Comparison of ENCODE assay signal across 16 cellular contexts in the genomic region with DNA sequence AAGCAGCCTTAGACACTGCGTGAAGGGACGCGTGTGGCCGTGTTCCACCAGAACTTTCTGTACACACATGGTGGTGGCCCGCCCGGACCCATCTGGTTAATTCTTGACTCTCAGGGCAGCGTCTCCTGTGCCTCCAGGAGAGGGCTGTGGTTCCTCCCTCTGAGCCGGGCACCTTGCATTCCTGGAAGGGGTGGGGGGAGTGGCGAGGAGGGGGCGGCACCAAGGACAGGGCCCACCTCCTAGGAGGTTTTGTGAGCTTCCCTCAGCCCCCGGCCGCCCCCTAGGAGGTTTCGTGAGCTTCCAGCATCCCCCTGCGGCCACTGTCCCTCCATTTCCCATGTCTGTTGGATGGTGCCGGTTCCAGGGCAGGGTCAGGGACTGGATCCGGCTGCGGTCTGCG. TPM values are rescaled to one million over a fixed set of nuclear protein-coding genes. Genes with fewer than 3 reads are reported as not detected.
DNase-seq lines count a peak whose midpoint lies in the region; ATAC-seq, FAIRE-seq and TF ChIP-seq lines count a peak whose summit lies in the region.
"Had no signal": no experiment of that assay in that cellular context is flagged by ENCODE, and none has a peak within 500 bp of the region (broad histone marks: within the 10 kb centered on the region; RNA-seq: fewer than 3 reads in every experiment).

No MANE protein-coding gene starts in this region.

- H2BK5ac ChIP-seq in H9 (ENCODE audit: insufficient read length, low read length) = no peak overlapping the region
- H2BK5ac ChIP-seq in H1 (ENCODE audit: low read depth, low read length) = no peak overlapping the region
- no peak overlapping the region for H2BK5ac ChIP-seq in mesendoderm (ENCODE audit: low read length)

- H3K9ac ChIP-seq in H9 (ENCODE audit: extremely low read depth, insufficient read length, low read length) (no peak overlapping the region), H1 (replicated peaks in 1 of 4; ENCODE audit: extremely low read depth in 1 of 4, low read depth in 3 of 4, low read length in 3 of 4) (no peak overlapping the region), mesendoderm (ENCODE audit: low read length) (no peak overlapping the region)
- H3K9ac ChIP-seq: GM23248 had no signal

- no peaks in the 10 kb centered on the region for H3K9me3 Mint-ChIP-seq in H9
- H3K9me3 Mint-ChIP-seq: CD8-positive, alpha-beta T cell had no signal

- no peaks in the 10 kb centered on the region for H3K27me3 Mint-ChIP-seq in H9 (ENCODE audit: low read depth)

- H3K18ac ChIP-seq in H9 (ENCODE audit: insufficient read length, low read depth, low read length) (no peak overlapping the region), H1 (ENCODE audit: extremely low read depth, low read length) (no peak overlapping the region), mesendoderm (ENCODE audit: low read length) (no peak overlapping the region)

- H2BK120ac ChIP-seq in H9 (ENCODE audit: low read depth, low read length, poor library complexity, severe bottlenecking) (no peak overlapping the region), H1 (replicated peaks; ENCODE audit: low read depth, low read length) (no peak overlapping the region), mesendoderm (ENCODE audit: low read depth, low read length) (no peak overlapping the region)

- H3K4ac ChIP-seq in H9 (ENCODE audit: low read depth, low read length) (no peak overlapping the region), H1 (replicated peaks; ENCODE audit: insufficient read length, low read depth, low read length) (no peak overlapping the region), mesendoderm (ENCODE audit: low read depth, low read length) (no peak overlapping the region)

- WGBS in H9 (ENCODE audit: extremely low coverage, insufficient read length, low lambda C conversion rate) = no CpG with 5 or more reads among the region's 18 CpGs
- 75% methylated on average over 18 of the region's 18 CpGs; no CpG with 5 or more reads in 1 of the 2 experiments for WGBS in H1 (ENCODE audit: extremely low coverage in 1 of 2, insufficient coverage in 1 of 2, insufficient read length in 1 of 2, insufficient replicate concordance in 2 of 2, low coverage in 1 of 2, low lambda C conversion rate in 2 of 2, missing lambda C conversion rate in 1 of 2), 2 experiments
- WGBS in mesendoderm (ENCODE audit: extremely low coverage, insufficient coverage, low lambda C conversion rate) = no CpG with 5 or more reads among the region's 18 CpGs

- 0 out of 8 replicates have a peak, but pooled peaks cover 0 to 3% (median 0%) of the 10 kb centered on the region in 4 experiments for H3K36me3 ChIP-seq in H1 (ENCODE audit: control insufficient read depth in 2 of 4, insufficient read depth in 4 of 4, low read length in 3 of 4)
- H3K36me3 ChIP-seq in mesendoderm (ENCODE audit: control insufficient read depth, insufficient read depth, low read length) = no peaks in the 10 kb centered on the region

- H2AK5ac ChIP-seq in H9 (ENCODE audit: insufficient read length, low read length) = no peak overlapping the region
- no peak overlapping the region for H2AK5ac ChIP-seq in H1 (ENCODE audit: low read depth, low read length)
- H2AK5ac ChIP-seq in mesendoderm (ENCODE audit: low read length) = no peak overlapping the region

- H3K79me1 ChIP-seq in H9 (ENCODE audit: insufficient read depth, low read depth, low read length, poor library complexity, severe bottlenecking) = no peaks in the 10 kb centered on the region
- no peaks in the 10 kb centered on the region; the same call in none of the 2 replicates for H3K79me1 ChIP-seq in H1 (ENCODE audit: low read depth, low read length)
- H3K79me1 ChIP-seq in mesendoderm (ENCODE audit: low read length) = no peaks in the 10 kb centered on the region

- DNase-seq in H9 (peak; percentile 80), H1 (ENCODE audit: low read depth in 1 of 2, low spot score in 2 of 2) (no peak), mesendoderm (peak; percentile 78), NCI-H82 (lab: John Stamatoyannopoulos, UW) (no peak)
- DNase-seq: Caco-2; CD8-positive, alpha-beta T cell; DND-41; GF-D8; GM23248; HCEC 1CT; IMR-90; KG1 had no signal

- H3K23me2 ChIP-seq in H9 (ENCODE audit: insufficient read length, low read depth, low read length, poor library complexity, severe bottlenecking) (no peaks in the 10 kb centered on the region), H1 (ENCODE audit: low read depth, low read length) (no peaks in the 10 kb centered on the region)

- TF ChIP-seq EP300 in H1 (IDR thresholded peaks at IDR 0.05; ENCODE audit: borderline replicate concordance in 1 of 2, low read depth in 2 of 2, low read length in 2 of 2) = no peak

- no peak overlapping the region for H3K56ac ChIP-seq in H9 (ENCODE audit: insufficient read length, low read depth, low read length)
- H3K56ac ChIP-seq in H1 (replicated peaks; ENCODE audit: insufficient read length, low read depth, low read length) = no peak overlapping the region
- no peak overlapping the region for H3K56ac ChIP-seq in mesendoderm (ENCODE audit: low read length)

- no peak overlapping the region for H3K4me3 Mint-ChIP-seq in H9
- H3K4me3 Mint-ChIP-seq: CD14-positive monocyte; CD8-positive, alpha-beta T cell had no signal

- TF ChIP-seq CTCF in H9 (conservative IDR thresholded peaks at IDR 0.05) (peak; percentile 20; the same call in 2 of the 3 replicates), H1 (IDR thresholded peaks at IDR 0.05; ENCODE audit: control extremely low read depth in 1 of 3, insufficient read depth in 1 of 3, low read depth in 1 of 3, low read length in 3 of 3) (no peak; a peak in 1 of 4 replicates)

- H3K4me3 ChIP-seq in H1 (ENCODE audit: extremely low read depth in 1 of 4, insufficient read depth in 2 of 4, low read depth in 3 of 4, low read length in 4 of 4) = no peak overlapping the region
- no peak overlapping the region for H3K4me3 ChIP-seq in mesendoderm (ENCODE audit: low read length)
- H3K4me3 ChIP-seq: A549, GM23248 had no signal

- H3K4me2 ChIP-seq in H9 (ENCODE audit: insufficient read depth, insufficient read length, low read length) (no peak overlapping the region), H1 (ENCODE audit: insufficient read depth in 1 of 2, low read depth in 2 of 2, low read length in 2 of 2) (no peak overlapping the region), mesendoderm (ENCODE audit: low read length) (no peak overlapping the region)
- H3K4me2 ChIP-seq: A549 had no signal

- 0 out of 4 replicates have a peak, but pooled peaks of 1 of the 2 experiments have one; percentile 4 for TF ChIP-seq RAD21 in H1 (IDR thresholded peaks at IDR 0.05 in 1 of 2, conservative IDR thresholded peaks at IDR 0.05 in 1 of 2; ENCODE audit: low read depth in 2 of 2, low read length in 2 of 2)

- H3T11ph ChIP-seq in H9 (ENCODE audit: low read length) = no peak overlapping the region

- H3K4me1 ChIP-seq in H9 (ENCODE audit: insufficient read depth, low read length) (no peaks in the 10 kb centered on the region), H1 (replicated peaks in 1 of 4; ENCODE audit: control insufficient read depth in 3 of 4, insufficient read depth in 4 of 4, low read length in 3 of 4) (peaks cover 0 to 3% (median 0%) of the 10 kb centered on the region in 4 experiments; a peak in 2 of 7 replicates), mesendoderm (ENCODE audit: control insufficient read depth, low read depth, low read length) (no peaks in the 10 kb centered on the region)
- H3K4me1 ChIP-seq: A549, Caco-2 had no signal

- FAIRE-seq in H1 (lab: Jason Lieb, UNC) = no peak
- FAIRE-seq: A549 had no signal

- H4K91ac ChIP-seq in H9 (ENCODE audit: insufficient read length, low read depth, low read length) (no peak overlapping the region), H1 (replicated peaks; ENCODE audit: insufficient read length, low read length) (no peak overlapping the region)

- H2BK20ac ChIP-seq in H9 (ENCODE audit: low read depth, low read length, poor library complexity, severe bottlenecking) (no peak overlapping the region), H1 (ENCODE audit: low read length) (no peak overlapping the region)

- H3K27me3 ChIP-seq in H9 (ENCODE audit: insufficient read depth, low read length) (no peaks in the 10 kb centered on the region), H1 (replicated peaks in 1 of 4; ENCODE audit: control insufficient read depth in 3 of 4, extremely low read depth in 1 of 4, insufficient read depth in 3 of 4, low read length in 3 of 4) (no peaks in the 10 kb centered on the region), mesendoderm (ENCODE audit: insufficient read depth, low read length, poor library complexity) (no peaks in the 10 kb centered on the region)

- no peak overlapping the region for H4K8ac ChIP-seq in H9 (replicated peaks; ENCODE audit: insufficient read length, low read depth, low read length)
- H4K8ac ChIP-seq in H1 (ENCODE audit: extremely low read depth, insufficient read depth, low read length) = peak overlapping the region; percentile 57; the same call in 1 of the 2 replicates
- no peak overlapping the region for H4K8ac ChIP-seq in mesendoderm (ENCODE audit: low read depth, low read length)

- peak overlapping the region in 2 of 3 experiments; percentile 3 to 7; a peak in 1 of 7 replicates for H3K27ac Mint-ChIP-seq in H9
- H3K27ac Mint-ChIP-seq: CD14-positive monocyte; CD8-positive, alpha-beta T cell had no signal

- H3K14ac ChIP-seq in H9 (ENCODE audit: insufficient read depth, low read length) = no peak overlapping the region
- no peak overlapping the region for H3K14ac ChIP-seq in H1 (ENCODE audit: insufficient read length)

- H4K5ac ChIP-seq in H9 (ENCODE audit: insufficient read length, low read depth, low read length) (no peak overlapping the region), H1 (ENCODE audit: insufficient read length, low read depth, low read length) (no peak overlapping the region), mesendoderm (ENCODE audit: low read length) (no peak overlapping the region)

- peaks cover 0 to 8% of the 10 kb centered on the region in 2 experiments; a peak in 2 of 4 replicates for H3K4me1 Mint-ChIP-seq in H9

- H2BK15ac ChIP-seq in H9 (ENCODE audit: low read depth, low read length) (no peak overlapping the region), H1 (ENCODE audit: low read length) (no peak overlapping the region), mesendoderm (replicated peaks; ENCODE audit: low read depth) (no peak overlapping the region)

- H3K9me3 ChIP-seq in H9 (ENCODE audit: control insufficient read depth, low read depth, low read length) (no peaks in the 10 kb centered on the region), H1 (ENCODE audit: insufficient read depth in 2 of 2, low read depth in 1 of 2, low read length in 1 of 2) (no peaks in the 10 kb centered on the region)
- H3K9me3 ChIP-seq: A549, Caco-2 had no signal

- POLR2A ChIA-PET in H1 (lab: Charles Lee; ENCODE audit: partially characterized antibody) = interaction anchor here (0.6 to 1.0 kb wide), 2 partner anchors 11 to 97 kb away, joined by 3 read pairs; no protein-coding TSS in a partner anchor

- H2BK12ac ChIP-seq in H9 (ENCODE audit: insufficient read length, low read depth, low read length) (no peak overlapping the region), H1 (ENCODE audit: low read depth, low read length) (no peak overlapping the region)

- H3K27ac ChIP-seq in H9 (ENCODE audit: insufficient read length, low read depth, low read length) (no peak overlapping the region), H1 (ENCODE audit: low read depth, low read length) (0 out of 2 replicates have a peak overlapping the region, but pooled peaks have one; percentile 11), mesendoderm (ENCODE audit: low read depth, low read length) (no peak overlapping the region)
- H3K27ac ChIP-seq: A549, GM23248 had no signal

- CTCF ChIA-PET in H1 (lab: Charles Lee; ENCODE audit: partially characterized antibody) = interaction anchor here (0.9 to 4.7 kb wide), 7 partner anchors 9 to 216 kb away, joined by 3 to 47 read pairs (median 5); no protein-coding TSS in a partner anchor

- peaks cover 7 to 29% (median 21%) of the 10 kb centered on the region in 3 experiments for H3K36me3 Mint-ChIP-seq in H9 (ENCODE audit: insufficient read depth in 1 of 3, low read depth in 3 of 3)

- H3K79me2 ChIP-seq in H9 (ENCODE audit: insufficient read depth, low read length) = no peaks in the 10 kb centered on the region
- no peaks in the 10 kb centered on the region; a peak in 1 of 4 replicates for H3K79me2 ChIP-seq in H1 (ENCODE audit: control insufficient read depth in 1 of 2, insufficient read depth in 2 of 2, low read length in 2 of 2)
- no peaks in the 10 kb centered on the region for H3K79me2 ChIP-seq in mesendoderm (ENCODE audit: control insufficient read depth, insufficient read depth, low read length)

- ATAC-seq in GM18498 (IDR thresholded peaks at IDR 0.05; ENCODE audit: unreplicated experiment) = no peak
- no peak for ATAC-seq in HG03442 (IDR thresholded peaks at IDR 0.05; ENCODE audit: unreplicated experiment)
- ATAC-seq: A549; CD8-positive, alpha-beta T cell had no signal

- H4K20me1 ChIP-seq in H9 (ENCODE audit: control insufficient read depth, insufficient read depth, insufficient read length) = no peaks in the 10 kb centered on the region
- H4K20me1 ChIP-seq in H1 (replicated peaks in 1 of 2; ENCODE audit: control insufficient read depth in 1 of 2, insufficient read depth in 2 of 2, low read length in 2 of 2) = peaks cover 0 to 5% of the 10 kb centered on the region in 2 experiments

- TF ChIP-seq POLR2A in H1 (IDR thresholded peaks at IDR 0.05; ENCODE audit: control extremely low read depth in 1 of 2, low read depth in 2 of 2, low read length in 2 of 2) = no peak

- no peak overlapping the region for H2AFZ ChIP-seq in H9 (ENCODE audit: low read length)
- H2AFZ ChIP-seq in H1 (ENCODE audit: low read length) = no peak overlapping the region
- H2AFZ ChIP-seq: GM23248 had no signal

- no peak overlapping the region for H3K23ac ChIP-seq in H9 (ENCODE audit: insufficient read length, low read depth, low read length)
- no peak overlapping the region for H3K23ac ChIP-seq in H1 (ENCODE audit: insufficient read length)
- H3K23ac ChIP-seq in mesendoderm (ENCODE audit: low read length) = no peak overlapping the region

RNA-seq across cellular contexts. Expression of a gene that starts 28.9 kb away (rescaled TPM):
- total RNA-seq in H9 (2021) = 119 and 125 TPM in 2 replicates
- total RNA-seq in H1 (2021; fragmentation: NEBNext Ultra II Directional; extraction: Animal tissue kit (Norgen Biotek cat#: 25700)) = 99.8 and 103 TPM in 2 replicates
- polyA plus RNA-seq in H1 (2011; rRNA removed) = 58.4 and 106 TPM in 2 replicates
- polyA plus RNA-seq in H1 (2011; cell fraction: cytosol; rRNA removed) = 49.4 TPM
- 69.8 TPM for polyA plus RNA-seq in H1 (2011; cell fraction: nucleus; rRNA removed)
- 51.1 to 69.6 TPM (median 60.7 TPM) in 4 replicates for polyA plus RNA-seq in H1 (2012, experiment 1 of 2)
- 65.5 TPM for polyA plus RNA-seq in H1 (2012, experiment 2 of 2)
- 95.7 TPM for polyA plus RNA-seq in H1 (2013, experiment 1 of 2)
- polyA plus RNA-seq in H1 (2013, experiment 2 of 2) = 90.2 TPM
- polyA minus RNA-seq in H1 (2011; rRNA and poly(A)+ RNA removed) = 5.5 and 6.4 TPM in 2 replicates
- 32.8 TPM for polyA minus RNA-seq in H1 (2011; cell fraction: cytosol; rRNA and poly(A)+ RNA removed)
- polyA minus RNA-seq in H1 (2011; cell fraction: nucleus; rRNA and poly(A)+ RNA removed) = 18.1 TPM
- polyA plus RNA-seq in mesendoderm (2013, experiment 1 of 2) = 85.8 TPM
- 84.4 TPM for polyA plus RNA-seq in mesendoderm (2013, experiment 2 of 2)

Comparison
In these comparisons a context has a peak if more than half of its experiments do, and no peak if none do; other contexts are left out.
1. DNase-seq: peak in H9 (single experiment) and mesendoderm (single experiment); none in H1 (0 of 2) and NCI-H82 (single experiment).